In the genomic region with DNA sequence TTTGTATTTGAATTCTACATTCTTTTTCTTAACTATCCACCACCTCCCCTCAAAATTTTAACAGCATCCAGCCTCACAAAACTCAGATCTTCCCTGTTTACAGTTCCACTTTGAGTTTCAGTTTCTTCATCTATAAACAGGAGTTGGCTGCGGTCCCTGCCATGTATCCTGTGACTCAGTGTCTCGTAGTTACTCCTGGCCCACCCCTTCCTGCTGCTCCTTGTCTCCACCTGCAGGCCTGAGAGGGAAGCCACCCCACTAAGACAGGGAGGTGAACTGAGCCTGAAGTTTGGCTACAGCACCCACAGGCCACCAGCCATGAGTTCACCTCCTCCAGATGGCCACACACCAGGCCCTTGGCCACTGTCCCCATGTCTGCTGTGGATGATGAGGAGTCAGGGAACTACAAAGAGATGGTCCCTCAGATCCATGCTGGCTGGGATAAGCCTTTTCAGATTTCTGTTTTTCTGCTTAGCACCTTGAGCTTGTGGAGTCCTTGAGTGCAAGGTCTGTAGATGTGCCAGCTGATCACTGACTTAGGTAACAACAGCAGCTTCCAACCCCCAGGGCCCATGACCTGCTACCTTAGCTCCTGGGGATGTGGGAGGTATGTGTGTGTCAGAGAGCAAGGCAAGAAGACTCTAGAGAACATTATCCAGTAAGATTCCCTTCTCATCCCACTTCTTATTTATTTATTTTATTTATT, we compare ENCODE assay signal across 8 cellular contexts. TPM values are rescaled to one million over a fixed set of nuclear protein-coding genes. Genes with fewer than 3 reads are reported as not detected.
DNase-seq lines count a peak whose midpoint lies in the region; ATAC-seq and TF ChIP-seq lines count a peak whose summit lies in the region.

No MANE protein-coding gene starts in this region.

- DNase-seq in CD8-positive, alpha-beta T cell: peak in 1 of 7 experiments; percentile 29
- peak; percentile 65 for DNase-seq in H4 (ENCODE audit: low spot score)
- DNase-seq in RPMI7951 (ENCODE audit: low read depth): peak; percentile 58
- peak; percentile 0 for DNase-seq in astrocyte of the spinal cord (ENCODE audit: low read depth, low spot score)
- peak in 2 of 3 donors; percentile 42 to 43 for DNase-seq in mucosa of descending colon
- DNase-seq in NCI-H524 treated with DMSO at 0.1 percent for 48 hours (lab: John Stamatoyannopoulos, UW): no peak
- DNase-seq in NCI-H1694 (lab: John Stamatoyannopoulos, UW): no peak
- no peak for DNase-seq in NCI-H2029 treated with DMSO at 0.1 percent for 48 hours (lab: John Stamatoyannopoulos, UW)

- CTCF ChIA-PET in CD8-positive, alpha-beta T cell (lab: Charles Lee): interaction anchor here (0.7 kb wide), 1 partner anchor 11 kb away, joined by 4 read pairs; no protein-coding TSS in a partner anchor

- H3K4me1 Mint-ChIP-seq in CD8-positive, alpha-beta T cell (ENCODE audit: low read depth): peaks cover 4% of the 10 kb centered on the region

- H3K27ac ChIP-seq in CD8-positive, alpha-beta T cell (ENCODE audit: low read depth, low read length): no peak overlapping the region

- H3K27ac Mint-ChIP-seq in CD8-positive, alpha-beta T cell: no peak overlapping the region

- H3K27me3 ChIP-seq in CD8-positive, alpha-beta T cell (ENCODE audit: insufficient read depth, low read length): no peaks in the 10 kb centered on the region

- H3K36me3 Mint-ChIP-seq in CD8-positive, alpha-beta T cell: no peaks in the 10 kb centered on the region

- in situ Hi-C loops in astrocyte of the spinal cord (cut with HindIII; ENCODE audit: low sequenced_read_pairs): no loop called here

- H3K9me3 Mint-ChIP-seq in CD8-positive, alpha-beta T cell: no peaks in the 10 kb centered on the region

- no peak for TF ChIP-seq CTCF in CD8-positive, alpha-beta T cell (IDR thresholded peaks at IDR 0.05)
- TF ChIP-seq CTCF in astrocyte of the spinal cord (IDR thresholded peaks at IDR 0.05; ENCODE audit: low read depth, low read length): peak; percentile 43
- no peak for TF ChIP-seq CTCF in mucosa of descending colon (IDR thresholded peaks at IDR 0.05)

- intact Hi-C loops in CD8-positive, alpha-beta T cell (cut with DNase I, micrococcal nuclease): loop anchor here (2.0 to 5.0 kb wide), 2 partner anchors 545 to 546 kb away; partner anchors contain the start of gene POLQ (in 1 of the 2)
- intact Hi-C loops in mucosa of descending colon (cut with DNase I, micrococcal nuclease): no loop called here

- no peaks in the 10 kb centered on the region for H3K36me3 ChIP-seq in CD8-positive, alpha-beta T cell (ENCODE audit: insufficient read depth, low read length)
- H3K36me3 ChIP-seq in mucosa of descending colon (ENCODE audit: low read depth): no peaks in the 10 kb centered on the region

- no peaks in the 10 kb centered on the region for H3K9me3 ChIP-seq in CD8-positive, alpha-beta T cell (ENCODE audit: low read length)
- H3K9me3 ChIP-seq in mucosa of descending colon: no peaks in the 10 kb centered on the region

- no peak overlapping the region for H3K4me3 ChIP-seq in CD8-positive, alpha-beta T cell (ENCODE audit: low read depth, low read length)
- H3K4me3 ChIP-seq in astrocyte of the spinal cord (ENCODE audit: low read depth, low read length) (no peak overlapping the region), mucosa of descending colon (no peak overlapping the region)

- peak; percentile 58 for ATAC-seq in CD8-positive, alpha-beta T cell
- peak; percentile 74 for ATAC-seq in mucosa of descending colon

- POLR2A ChIA-PET in CD8-positive, alpha-beta T cell (lab: Charles Lee): no interaction called here

- no peaks in the 10 kb centered on the region for H3K4me1 ChIP-seq in CD8-positive, alpha-beta T cell (ENCODE audit: insufficient read depth, low read length)
- no peaks in the 10 kb centered on the region for H3K4me1 ChIP-seq in mucosa of descending colon (ENCODE audit: low read depth)

- no peak overlapping the region for H3K4me3 Mint-ChIP-seq in CD8-positive, alpha-beta T cell

- H3K27me3 Mint-ChIP-seq in CD8-positive, alpha-beta T cell (ENCODE audit: low read depth): no peaks in the 10 kb centered on the region

RNA-seq across cellular contexts. Expression of gene CD86, which starts 37.5 kb away (rescaled TPM):
- not detected for total RNA-seq in CD8-positive, alpha-beta T cell
- 0.39 and 1.6 TPM in 2 replicates for total RNA-seq in H4 (2014; rRNA removed; shearing (Covaris generic))
- not detected in 2 replicates for total RNA-seq in RPMI7951 (2014; rRNA removed; shearing (Covaris generic))
- 1 to 10 TPM; 3.7 to 5.8 (median 5.1) TPM for total RNA-seq in mucosa of descending colon

Comparison
In these comparisons a context has a peak if more than half of its experiments do, and no peak if none do; other contexts are left out.
1. DNase-seq: peak in H4 (single experiment), RPMI7951 (single experiment), astrocyte of the spinal cord (single experiment) and mucosa of descending colon (2 of 3); none in NCI-H524 treated with DMSO at 0.1 percent for 48 hours (single experiment), NCI-H1694 (single experiment) and NCI-H2029 treated with DMSO at 0.1 percent for 48 hours (single experiment).
2. intact Hi-C loops: an anchor here in CD8-positive, alpha-beta T cell (2.0 to 5.0 kb wide); none called in mucosa of descending colon.